20 cellular contexts compared by ENCODE assay signal in the genomic region with DNA sequence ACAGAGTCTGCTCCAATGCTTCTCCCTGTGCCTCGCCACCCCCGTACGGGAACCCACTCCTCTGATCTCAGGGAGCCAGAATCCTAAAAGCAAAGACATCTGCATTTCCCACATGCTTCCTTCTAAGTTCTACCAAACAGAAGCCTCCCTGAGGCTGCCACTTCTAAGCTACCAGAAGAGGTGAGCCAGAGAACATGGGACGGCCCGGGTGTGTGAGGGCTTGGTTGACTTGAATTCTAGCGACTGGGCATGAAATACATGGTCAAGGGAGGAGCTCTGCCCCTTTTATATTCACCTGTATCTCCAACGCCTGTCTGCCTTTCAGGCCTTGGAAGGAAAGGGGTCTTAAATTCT. TPM values are rescaled to one million over a fixed set of nuclear protein-coding genes. Genes with fewer than 3 reads are reported as not detected.
A peak's percentile ranks its signal among the peaks of the same experiment; 100 is the strongest.
DNase-seq lines count a peak whose midpoint lies in the region; ATAC-seq, FAIRE-seq and TF ChIP-seq lines count a peak whose summit lies in the region.
"Had no signal": no experiment of that assay in that cellular context is flagged by ENCODE, and none has a peak within 500 bp of the region (broad histone marks: within the 10 kb centered on the region; RNA-seq: fewer than 3 reads in every experiment).

No MANE protein-coding gene starts in this region.

- no peak overlapping the region for H3K27ac ChIP-seq in hepatocyte

- no peaks in the 10 kb centered on the region for H3K4me1 Mint-ChIP-seq in Caco-2 (ENCODE audit: low read depth, unreplicated experiment)
- peaks cover 5 to 12% (median 6%) of the 10 kb centered on the region in 3 donors for H3K4me1 Mint-ChIP-seq in IgD-negative memory B cell
- H3K4me1 Mint-ChIP-seq in nephron progenitor cell = peaks cover 14% of the 10 kb centered on the region

- no peaks in the 10 kb centered on the region for H3K9me2 ChIP-seq in hepatocyte (replicated peaks; ENCODE audit: insufficient read depth)

- H3K27ac Mint-ChIP-seq in Caco-2 (ENCODE audit: unreplicated experiment) (no peak overlapping the region), IgD-negative memory B cell (peak overlapping the region in 1 of 3 donors; percentile 51), nephron progenitor cell (no peak overlapping the region)
- H3K27ac Mint-ChIP-seq: CD4-positive, alpha-beta T cell; dendritic cell treated with granulocyte-macrophage colony-stimulating factor and Interleukin-4, amounts not matched to agents 40 ng/mL and 50 ng/mL, for 4 days had no signal

- POLR2A ChIA-PET in Caco-2 (lab: Charles Lee) = no interaction called here

- peak overlapping the region; percentile 91 for H3K4me2 ChIP-seq in hepatocyte

- H3K4me3 ChIP-seq in Caco-2 (ENCODE audit: low read depth, low read length) = no peak overlapping the region
- H3K4me3 ChIP-seq in hepatocyte = no peak overlapping the region

- H3K9me3 Mint-ChIP-seq in Caco-2 (ENCODE audit: unreplicated experiment) (no peaks in the 10 kb centered on the region), IgD-negative memory B cell (peaks cover 0 to 2% (median 0%) of the 10 kb centered on the region in 3 donors), nephron progenitor cell (no peaks in the 10 kb centered on the region)
- H3K9me3 Mint-ChIP-seq: CD4-positive, alpha-beta T cell; dendritic cell treated with granulocyte-macrophage colony-stimulating factor and Interleukin-4, amounts not matched to agents 40 ng/mL and 50 ng/mL, for 4 days had no signal

- H3K4me3 Mint-ChIP-seq in Caco-2 (ENCODE audit: unreplicated experiment) (peak overlapping the region; percentile 23), IgD-negative memory B cell (peak overlapping the region; percentile 24 to 89 (median 77)), nephron progenitor cell (peak overlapping the region; percentile 85)
- H3K4me3 Mint-ChIP-seq: CD4-positive, alpha-beta T cell; dendritic cell treated with granulocyte-macrophage colony-stimulating factor and Interleukin-4, amounts not matched to agents 40 ng/mL and 50 ng/mL, for 4 days had no signal

- H3K79me2 ChIP-seq in hepatocyte = no peaks in the 10 kb centered on the region

- H3K36me3 ChIP-seq in Caco-2 (ENCODE audit: control insufficient read depth, insufficient read depth, low read length) = no peaks in the 10 kb centered on the region
- H3K36me3 ChIP-seq in hepatocyte (replicated peaks; ENCODE audit: insufficient read depth, low read depth) = no peaks in the 10 kb centered on the region

- H3K36me3 Mint-ChIP-seq in Caco-2 (ENCODE audit: insufficient read depth, unreplicated experiment) = no peaks in the 10 kb centered on the region
- H3K36me3 Mint-ChIP-seq in IgD-negative memory B cell = peaks cover 3% of the 10 kb centered on the region
- no peaks in the 10 kb centered on the region for H3K36me3 Mint-ChIP-seq in nephron progenitor cell (ENCODE audit: low read depth)

- H3K4me1 ChIP-seq in Caco-2 (0 out of 2 replicates have a peak, but pooled peaks cover 7% of the 10 kb centered on the region), hepatocyte (ENCODE audit: insufficient read depth) (peaks cover 19% of the 10 kb centered on the region)

- 33% methylated on average over 7 of the region's 7 CpGs for WGBS in hepatocyte (ENCODE audit: low lambda C conversion rate, missing lambda C conversion rate)

- ATAC-seq in GM21619 (IDR thresholded peaks at IDR 0.05; ENCODE audit: unreplicated experiment) = no peak

- intact Hi-C loops in Caco-2 (cut with micrococcal nuclease; ENCODE audit: unreplicated experiment) = no loop called here

- no peaks in the 10 kb centered on the region for H4K20me1 ChIP-seq in hepatocyte (ENCODE audit: insufficient read depth, poor library complexity, severe bottlenecking)

- TF ChIP-seq CTCF in Caco-2 (IDR thresholded peaks at IDR 0.05; ENCODE audit: insufficient read depth in 1 of 2, low read depth in 1 of 2, low read length in 1 of 2, severe bottlenecking in 1 of 2, unreplicated experiment in 1 of 2) = no peak
- TF ChIP-seq CTCF in hepatocyte (IDR thresholded peaks at IDR 0.05; ENCODE audit: poor library complexity) = no peak
- no peak for TF ChIP-seq CTCF in nephron progenitor cell (IDR thresholded peaks at IDR 0.05)

- CTCF ChIA-PET in Caco-2 (lab: Charles Lee) = no interaction called here

- BruUV-seq in Caco-2 (replicated peaks; lab: Mats Ljungman, UMichigan) = no TSS peak

- no peaks in the 10 kb centered on the region for H3K9me3 ChIP-seq in Caco-2
- no peaks in the 10 kb centered on the region for H3K9me3 ChIP-seq in hepatocyte (ENCODE audit: low read depth)

- no peak for DNase-seq in Caco-2
- DNase-seq in hepatocyte (ENCODE audit: low spot score) = no peak
- no peak for DNase-seq in nephron progenitor cell
- no peak for DNase-seq in RPMI8226
- DNase-seq in SW480 (ENCODE audit: low spot score) = no peak
- no peak for DNase-seq in RCC 7860 (ENCODE audit: low spot score)
- DNase-seq: ACHN; activated CD4-positive, alpha-beta T cell treated with anti-CD3 and anti-CD28 coated beads for 1 hour; activated CD8-positive, alpha-beta memory T cell treated with anti-CD3 and anti-CD28 coated beads, Interleukin-2, amount 50 U/mL, for 48 hours; CD4-positive, alpha-beta T cell; erythroblast; IMR-90; MV-4-11; NCI-H1930; NCI-H446 treated with DMSO at 0.1 percent for 48 hours; stimulated activated naive CD4-positive, alpha-beta T cell treated with Interleukin-2 at 50 U/mL for 16 hours had no signal

- no peak for FAIRE-seq in RCC 7860 (lab: Jason Lieb, UNC)
- FAIRE-seq: urothelium cell line had no signal

- H3K27me3 ChIP-seq in Caco-2 (replicated peaks; ENCODE audit: control insufficient read depth, insufficient read depth, low read length) (no peaks in the 10 kb centered on the region), hepatocyte (peaks cover 62% of the 10 kb centered on the region)

- no peak overlapping the region for H2AFZ ChIP-seq in hepatocyte

- peaks cover 3% of the 10 kb centered on the region for H3K27me3 Mint-ChIP-seq in Caco-2 (ENCODE audit: insufficient read depth, unreplicated experiment)
- peaks cover 35% of the 10 kb centered on the region for H3K27me3 Mint-ChIP-seq in IgD-negative memory B cell
- peaks cover 72% of the 10 kb centered on the region for H3K27me3 Mint-ChIP-seq in nephron progenitor cell (ENCODE audit: low read depth, poor library complexity)

RNA-seq across cellular contexts. Expression of a gene that starts 1.4 kb away (rescaled TPM):
- total RNA-seq in Caco-2 (2022) (0.30 and 0.54 TPM in 2 replicates), hepatocyte (1.6 and 3.1 TPM in 2 replicates)
- polyA plus RNA-seq in IgD-negative memory B cell (not detected), hepatocyte (0.05 and 1.1 TPM in 2 replicates)
- total RNA-seq: CD4-positive, alpha-beta T cell had no signal
- polyA plus RNA-seq: IMR-90 had no signal

Comparison
In these comparisons a context has a peak if more than half of its experiments do, and no peak if none do; other contexts are left out.
1. H3K4me3 Mint-ChIP-seq: peak in every context shown above with its lines; median percentile 85 in nephron progenitor cell; 77 in IgD-negative memory B cell; 23 in Caco-2.